In the genomic region with DNA sequence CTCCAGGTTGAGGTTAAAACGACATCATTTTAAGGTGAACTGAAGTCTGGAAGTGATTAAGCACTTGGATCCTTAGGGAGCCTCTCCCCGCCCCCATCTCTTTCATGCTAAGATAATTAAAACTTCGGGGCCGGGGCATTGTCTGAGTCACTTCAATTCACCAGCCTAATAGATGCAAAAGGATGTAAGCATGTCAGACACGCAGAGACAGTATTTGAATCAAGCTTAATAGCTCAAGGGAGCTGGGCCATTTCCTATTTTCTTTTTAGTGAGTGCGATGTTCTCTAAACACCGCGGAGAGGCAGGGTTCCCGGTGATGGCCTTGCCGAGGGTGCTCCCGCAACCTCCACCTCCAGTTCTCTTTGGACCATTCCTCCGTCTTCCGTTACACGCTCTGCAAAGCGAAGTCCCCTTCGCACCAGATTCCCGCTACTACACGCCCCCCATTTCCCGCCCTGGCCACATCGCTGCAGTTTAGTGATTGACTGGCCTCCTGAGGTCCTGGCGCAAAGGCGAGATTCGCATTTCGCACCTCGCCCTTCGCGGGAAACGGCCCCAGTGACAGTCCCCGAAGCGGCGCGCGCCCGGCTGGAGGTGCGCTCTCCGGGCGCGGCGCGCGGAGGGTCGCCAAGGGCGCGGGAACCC, we compare ENCODE assay signal across 1 cellular context.
TF ChIP-seq lines count a peak whose summit lies in the region.

No MANE protein-coding gene starts in this region.

TF ChIP-seq in GM23338, 12 proteins besides CTCF, POLR2A, EP300 and RAD21 (continued from another document):
- TF ChIP-seq, protein P1, sequence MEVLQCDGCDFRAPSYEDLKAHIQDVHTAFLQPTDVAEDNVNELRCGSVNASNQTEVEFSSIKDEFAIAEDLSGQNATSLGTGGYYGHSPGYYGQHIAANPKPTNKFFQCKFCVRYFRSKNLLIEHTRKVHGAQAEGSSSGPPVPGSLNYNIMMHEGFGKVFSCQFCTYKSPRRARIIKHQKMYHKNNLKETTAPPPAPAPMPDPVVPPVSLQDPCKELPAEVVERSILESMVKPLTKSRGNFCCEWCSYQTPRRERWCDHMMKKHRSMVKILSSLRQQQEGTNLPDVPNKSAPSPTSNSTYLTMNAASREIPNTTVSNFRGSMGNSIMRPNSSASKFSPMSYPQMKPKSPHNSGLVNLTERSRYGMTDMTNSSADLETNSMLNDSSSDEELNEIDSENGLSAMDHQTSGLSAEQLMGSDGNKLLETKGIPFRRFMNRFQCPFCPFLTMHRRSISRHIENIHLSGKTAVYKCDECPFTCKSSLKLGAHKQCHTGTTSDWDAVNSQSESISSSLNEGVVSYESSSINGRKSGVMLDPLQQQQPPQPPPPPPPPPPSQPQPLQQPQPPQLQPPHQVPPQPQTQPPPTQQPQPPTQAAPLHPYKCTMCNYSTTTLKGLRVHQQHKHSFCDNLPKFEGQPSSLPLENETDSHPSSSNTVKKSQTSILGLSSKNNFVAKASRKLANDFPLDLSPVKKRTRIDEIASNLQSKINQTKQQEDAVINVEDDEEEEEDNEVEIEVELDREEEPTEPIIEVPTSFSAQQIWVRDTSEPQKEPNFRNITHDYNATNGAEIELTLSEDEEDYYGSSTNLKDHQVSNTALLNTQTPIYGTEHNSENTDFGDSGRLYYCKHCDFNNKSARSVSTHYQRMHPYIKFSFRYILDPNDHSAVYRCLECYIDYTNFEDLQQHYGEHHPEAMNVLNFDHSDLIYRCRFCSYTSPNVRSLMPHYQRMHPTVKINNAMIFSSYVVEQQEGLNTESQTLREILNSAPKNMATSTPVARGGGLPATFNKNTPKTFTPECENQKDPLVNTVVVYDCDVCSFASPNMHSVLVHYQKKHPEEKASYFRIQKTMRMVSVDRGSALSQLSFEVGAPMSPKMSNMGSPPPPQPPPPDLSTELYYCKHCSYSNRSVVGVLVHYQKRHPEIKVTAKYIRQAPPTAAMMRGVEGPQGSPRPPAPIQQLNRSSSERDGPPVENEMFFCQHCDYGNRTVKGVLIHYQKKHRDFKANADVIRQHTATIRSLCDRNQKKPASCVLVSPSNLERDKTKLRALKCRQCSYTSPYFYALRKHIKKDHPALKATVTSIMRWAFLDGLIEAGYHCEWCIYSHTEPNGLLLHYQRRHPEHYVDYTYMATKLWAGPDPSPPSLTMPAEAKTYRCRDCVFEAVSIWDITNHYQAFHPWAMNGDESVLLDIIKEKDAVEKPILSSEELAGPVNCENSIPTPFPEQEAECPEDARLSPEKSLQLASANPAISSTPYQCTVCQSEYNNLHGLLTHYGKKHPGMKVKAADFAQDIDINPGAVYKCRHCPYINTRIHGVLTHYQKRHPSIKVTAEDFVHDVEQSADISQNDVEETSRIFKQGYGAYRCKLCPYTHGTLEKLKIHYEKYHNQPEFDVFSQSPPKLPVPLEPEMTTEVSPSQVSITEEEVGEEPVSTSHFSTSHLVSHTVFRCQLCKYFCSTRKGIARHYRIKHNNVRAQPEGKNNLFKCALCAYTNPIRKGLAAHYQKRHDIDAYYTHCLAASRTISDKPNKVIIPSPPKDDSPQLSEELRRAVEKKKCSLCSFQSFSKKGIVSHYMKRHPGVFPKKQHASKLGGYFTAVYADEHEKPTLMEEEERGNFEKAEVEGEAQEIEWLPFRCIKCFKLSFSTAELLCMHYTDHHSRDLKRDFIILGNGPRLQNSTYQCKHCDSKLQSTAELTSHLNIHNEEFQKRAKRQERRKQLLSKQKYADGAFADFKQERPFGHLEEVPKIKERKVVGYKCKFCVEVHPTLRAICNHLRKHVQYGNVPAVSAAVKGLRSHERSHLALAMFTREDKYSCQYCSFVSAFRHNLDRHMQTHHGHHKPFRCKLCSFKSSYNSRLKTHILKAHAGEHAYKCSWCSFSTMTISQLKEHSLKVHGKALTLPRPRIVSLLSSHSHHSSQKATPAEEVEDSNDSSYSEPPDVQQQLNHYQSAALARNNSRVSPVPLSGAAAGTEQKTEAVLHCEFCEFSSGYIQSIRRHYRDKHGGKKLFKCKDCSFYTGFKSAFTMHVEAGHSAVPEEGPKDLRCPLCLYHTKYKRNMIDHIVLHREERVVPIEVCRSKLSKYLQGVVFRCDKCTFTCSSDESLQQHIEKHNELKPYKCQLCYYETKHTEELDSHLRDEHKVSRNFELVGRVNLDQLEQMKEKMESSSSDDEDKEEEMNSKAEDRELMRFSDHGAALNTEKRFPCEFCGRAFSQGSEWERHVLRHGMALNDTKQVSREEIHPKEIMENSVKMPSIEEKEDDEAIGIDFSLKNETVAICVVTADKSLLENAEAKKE (CRISPR knock-in tag; IDR thresholded peaks at IDR 0.05), result no peak
- TF ChIP-seq EZH2 (IDR thresholded peaks at IDR 0.05; ENCODE audit: low read depth, unreplicated experiment), result peak; percentile 64
- no peak for TF ChIP-seq NANOG (IDR thresholded peaks at IDR 0.05; ENCODE audit: borderline replicate concordance)
- TF ChIP-seq JUNB (IDR thresholded peaks at IDR 0.05; ENCODE audit: unreplicated experiment), result no peak
